Comparison of ENCODE assay signal across 8 cellular contexts in the genomic region with DNA sequence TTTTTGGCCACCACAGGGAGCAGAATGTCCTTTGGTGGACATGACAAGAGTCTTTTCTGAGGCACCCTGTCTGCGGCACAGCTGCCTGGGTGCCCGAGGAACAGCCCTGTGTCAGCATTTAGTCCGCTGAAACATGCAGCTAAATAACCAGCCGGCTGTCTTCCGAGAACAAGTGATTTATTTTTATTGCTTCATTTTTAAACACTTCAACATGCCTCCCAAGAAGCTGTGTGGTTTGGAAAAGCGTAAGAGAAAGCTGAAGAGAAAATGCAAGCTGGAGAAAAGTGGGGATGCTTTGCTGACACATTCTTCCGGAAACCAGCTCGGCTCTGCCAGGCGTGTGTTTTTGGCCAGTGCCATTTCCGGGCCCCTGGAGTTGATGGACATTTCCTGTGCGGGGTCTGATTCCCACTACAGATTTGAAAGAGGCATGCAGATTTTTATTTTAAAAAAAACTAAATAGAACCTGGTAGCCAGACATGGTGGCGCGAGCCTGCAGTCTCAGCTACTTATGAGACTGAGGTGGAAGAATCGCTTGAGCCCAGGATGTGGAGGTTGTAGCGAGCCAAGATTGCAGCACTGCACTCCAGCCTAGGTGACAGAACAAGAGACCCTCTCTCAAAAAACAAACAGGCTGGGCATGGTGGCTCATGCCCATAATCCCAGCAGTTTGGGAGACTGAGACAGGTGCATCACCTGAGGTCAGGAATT.
DNase-seq lines count a peak whose midpoint lies in the region; ATAC-seq and TF ChIP-seq lines count a peak whose summit lies in the region.

No MANE protein-coding gene starts in this region.

- peak overlapping the region; percentile 75 for H3K4me2 ChIP-seq in skeletal muscle satellite cell (ENCODE audit: low read length)

- H3K27ac Mint-ChIP-seq in activated CD8-positive, alpha-beta T cell treated with anti-CD3 and anti-CD28 coated beads for 36 hours = peak overlapping the region; percentile 80

- TF ChIP-seq CTCF in activated CD8-positive, alpha-beta T cell treated with anti-CD3 and anti-CD28 coated beads for 36 hours (IDR thresholded peaks at IDR 0.05) = no peak

- peak overlapping the region; percentile 45 for H3K4me3 ChIP-seq in skeletal muscle satellite cell (ENCODE audit: low read length)

- no peaks in the 10 kb centered on the region for H3K36me3 ChIP-seq in skeletal muscle satellite cell (ENCODE audit: insufficient read depth, low read length)

- peaks cover 2% of the 10 kb centered on the region for H3K9me3 ChIP-seq in skeletal muscle satellite cell (replicated peaks; ENCODE audit: low read length)

- intact Hi-C loops in activated CD8-positive, alpha-beta T cell treated with anti-CD3 and anti-CD28 coated beads for 36 hours (cut with micrococcal nuclease) = no loop called here
- intact Hi-C loops in Right ventricle myocardium superior (cut with DNase I) = no loop called here

- no peaks in the 10 kb centered on the region for H3K27me3 ChIP-seq in skeletal muscle satellite cell (ENCODE audit: control insufficient read depth, insufficient read depth, low read length)

- H3K4me1 ChIP-seq in skeletal muscle satellite cell (ENCODE audit: control insufficient read depth, insufficient read depth, low read length) = peaks cover 16% of the 10 kb centered on the region

- H3K36me3 Mint-ChIP-seq in activated CD8-positive, alpha-beta T cell treated with anti-CD3 and anti-CD28 coated beads for 36 hours (ENCODE audit: low read depth) = peaks cover 3% of the 10 kb centered on the region

- CTCF ChIA-PET in activated CD8-positive, alpha-beta T cell treated with anti-CD3 and anti-CD28 coated beads for 36 hours (lab: Charles Lee) = interaction anchor here (0.8 to 2.2 kb wide), 6 partner anchors 9 to 149 kb away, joined by 3 to 8 read pairs (median 4); no protein-coding TSS in a partner anchor

- H3K9me3 Mint-ChIP-seq in activated CD8-positive, alpha-beta T cell treated with anti-CD3 and anti-CD28 coated beads for 36 hours = no peaks in the 10 kb centered on the region

- H3K9ac ChIP-seq in skeletal muscle satellite cell (ENCODE audit: low read depth, low read length) = peak overlapping the region; percentile 41

- no peaks in the 10 kb centered on the region for H3K27me3 Mint-ChIP-seq in activated CD8-positive, alpha-beta T cell treated with anti-CD3 and anti-CD28 coated beads for 36 hours

- DNase-seq in NCI-H510A treated with DMSO at 0.1 percent for 48 hours (lab: John Stamatoyannopoulos, UW) = peak; percentile 21
- no peak for DNase-seq in NCI-H510A (lab: John Stamatoyannopoulos, UW)
- DNase-seq in activated CD8-positive, alpha-beta T cell treated with anti-CD3 and anti-CD28 coated beads for 36 hours = peak; percentile 71
- peak; percentile 77 for DNase-seq in Right ventricle myocardium superior
- DNase-seq in NCI-H524 treated with DMSO at 0.1 percent for 48 hours (lab: John Stamatoyannopoulos, UW) = no peak
- no peak for DNase-seq in SW480 (ENCODE audit: low spot score)
- no peak for DNase-seq in NCI-H82 (lab: John Stamatoyannopoulos, UW)

- POLR2A ChIA-PET in activated CD8-positive, alpha-beta T cell treated with anti-CD3 and anti-CD28 coated beads for 36 hours (lab: Charles Lee) = interaction anchor here (0.9 kb wide), 1 partner anchor 108 kb away, joined by 3 read pairs; no protein-coding TSS in a partner anchor

- ATAC-seq in activated CD8-positive, alpha-beta T cell treated with anti-CD3 and anti-CD28 coated beads for 36 hours = peak; percentile 70
- peak; percentile 66 for ATAC-seq in Right ventricle myocardium superior (ENCODE audit: poor library complexity)

- peak overlapping the region; percentile 66 for H3K4me3 Mint-ChIP-seq in activated CD8-positive, alpha-beta T cell treated with anti-CD3 and anti-CD28 coated beads for 36 hours

- H3K4me1 Mint-ChIP-seq in activated CD8-positive, alpha-beta T cell treated with anti-CD3 and anti-CD28 coated beads for 36 hours (ENCODE audit: low read depth) = peaks cover 16% of the 10 kb centered on the region

Comparison
In these comparisons a context has a peak if more than half of its experiments do, and no peak if none do; other contexts are left out.
1. DNase-seq: peak in NCI-H510A treated with DMSO at 0.1 percent for 48 hours (single experiment), activated CD8-positive, alpha-beta T cell treated with anti-CD3 and anti-CD28 coated beads for 36 hours (single experiment) and Right ventricle myocardium superior (single experiment); none in NCI-H510A (single experiment), NCI-H524 treated with DMSO at 0.1 percent for 48 hours (single experiment), SW480 (single experiment) and NCI-H82 (single experiment).